ENCODE assay signal across 8 cellular contexts in genomic region chr22:41621911-41622179, GRCh38. TPM values are rescaled to one million over a fixed set of nuclear protein-coding genes. Genes with fewer than 3 reads are reported as not detected.
DNase-seq lines count a peak whose midpoint lies in the region; ATAC-seq, FAIRE-seq and TF ChIP-seq lines count a peak whose summit lies in the region.

No MANE protein-coding gene starts in this region.

- CTCF ChIA-PET in HEK293T (lab: Yijun Ruan, JAX) = no interaction called here

- H3K27me3 ChIP-seq in DOHH2 (ENCODE audit: control insufficient read depth, low read length) (no peaks in the 10 kb centered on the region), RWPE2 (ENCODE audit: insufficient read depth, poor library complexity, severe bottlenecking) (no peaks in the 10 kb centered on the region), esophagus muscularis mucosa (no peaks in the 10 kb centered on the region), parathyroid adenoma (ENCODE audit: control insufficient read depth, insufficient read depth, low read length) (no peaks in the 10 kb centered on the region)

- no peaks in the 10 kb centered on the region; the same call in 1 of the 2 replicates for H3F3A ChIP-seq in DOHH2 (ENCODE audit: control insufficient read depth, insufficient read depth)

- H3K4me2 ChIP-seq in DOHH2 (ENCODE audit: low read length) (peak overlapping the region; percentile 90), parathyroid adenoma (ENCODE audit: low read length) (peak overlapping the region; percentile 93)

- H3K4me1 ChIP-seq in DOHH2 (ENCODE audit: control insufficient read depth, low read length) = peaks cover 34% of the 10 kb centered on the region
- peaks cover 13% of the 10 kb centered on the region for H3K4me1 ChIP-seq in RWPE2 (ENCODE audit: insufficient read depth, poor library complexity, severe bottlenecking)
- H3K4me1 ChIP-seq in esophagus muscularis mucosa = peaks cover 25 to 71% (median 48%) of the 10 kb centered on the region in 4 donors
- peaks cover 10% of the 10 kb centered on the region for H3K4me1 ChIP-seq in parathyroid adenoma

- H3K79me2 ChIP-seq in DOHH2 (ENCODE audit: control insufficient read depth, low read length) = peaks cover 94% of the 10 kb centered on the region
- peaks cover 30% of the 10 kb centered on the region for H3K79me2 ChIP-seq in parathyroid adenoma

- peaks cover 7% of the 10 kb centered on the region; the same call in 1 of the 2 replicates for H4K20me1 ChIP-seq in DOHH2 (ENCODE audit: control insufficient read depth, insufficient read depth, low read depth, low read length)

- H3K9me3 ChIP-seq in DOHH2 (ENCODE audit: control insufficient read depth, insufficient read depth, low read length) = no peaks in the 10 kb centered on the region
- H3K9me3 ChIP-seq in RWPE2 (ENCODE audit: severe bottlenecking) = no peaks in the 10 kb centered on the region
- no peaks in the 10 kb centered on the region for H3K9me3 ChIP-seq in esophagus muscularis mucosa
- H3K9me3 ChIP-seq in parathyroid adenoma (ENCODE audit: control insufficient read depth, low read length) = no peaks in the 10 kb centered on the region

- peak overlapping the region; percentile 95 for H2AFZ ChIP-seq in parathyroid adenoma

- intact Hi-C loops in esophagus muscularis mucosa (cut with DNase I) = loop anchor here (2.0 kb wide), 1 partner anchor 77 kb away; the partner anchor contains the start of gene POLR3H

- 5% methylated on average over 8 of the region's 8 CpGs for WGBS in esophagus muscularis mucosa

- TF ChIP-seq CTCF in DOHH2 (IDR thresholded peaks at IDR 0.05; ENCODE audit: low read depth, low read length, poor library complexity, severe bottlenecking) = no peak
- no peak for TF ChIP-seq CTCF in RWPE2 (IDR thresholded peaks at IDR 0.05; ENCODE audit: poor library complexity, severe bottlenecking)
- no peak for TF ChIP-seq CTCF in esophagus muscularis mucosa (IDR thresholded peaks at IDR 0.05)
- no peak for TF ChIP-seq CTCF in parathyroid adenoma (IDR thresholded peaks at IDR 0.05)

- peak overlapping the region; percentile 80 for H3K9ac ChIP-seq in parathyroid adenoma

- H3K36me3 ChIP-seq in DOHH2 (ENCODE audit: control insufficient read depth, low read length) (peaks cover 75% of the 10 kb centered on the region), RWPE2 (ENCODE audit: low read depth) (peaks cover 49% of the 10 kb centered on the region), esophagus muscularis mucosa (peaks cover 35 to 50% (median 43%) of the 10 kb centered on the region in 4 donors), parathyroid adenoma (ENCODE audit: control insufficient read depth, insufficient read depth, low read length) (no peaks in the 10 kb centered on the region)

- FAIRE-seq in urothelium cell line (lab: Jason Lieb, UNC) = no peak

- no peak for TF ChIP-seq EP300 in esophagus muscularis mucosa (IDR thresholded peaks at IDR 0.05)

- no peak for TF ChIP-seq POLR2A in esophagus muscularis mucosa (IDR thresholded peaks at IDR 0.05; ENCODE audit: low read depth)

- no peaks in the 10 kb centered on the region for H3K9me2 ChIP-seq in DOHH2 (replicated peaks; ENCODE audit: control insufficient read depth, low read length)

- H3K27ac ChIP-seq in DOHH2 (ENCODE audit: low read depth, low read length) (peak overlapping the region; percentile 84), RWPE2 (ENCODE audit: poor library complexity, severe bottlenecking) (peak overlapping the region; percentile 80), esophagus muscularis mucosa (replicated peaks in 1 of 4) (peak overlapping the region; percentile 95 to 99 (median 98)), parathyroid adenoma (peak overlapping the region; percentile 99)

- POLR2A ChIA-PET in HEK293T (lab: Yijun Ruan, JAX) = interaction anchor here (0.7 to 3.1 kb wide), 31 partner anchors 10 to 226 kb away, joined by 3 to 26 read pairs (median 6); partner anchors contain the start of genes CSDC2, PMM1 and POLR3H

- no peak for ATAC-seq in RWPE2 (ENCODE audit: low read depth)
- no peak for ATAC-seq in GM21381 (IDR thresholded peaks at IDR 0.05; ENCODE audit: unreplicated experiment)

- peak overlapping the region; percentile 99 for H3K4me3 ChIP-seq in DOHH2 (ENCODE audit: low read length)
- peak overlapping the region; percentile 59 for H3K4me3 ChIP-seq in RWPE2 (ENCODE audit: severe bottlenecking)
- H3K4me3 ChIP-seq in esophagus muscularis mucosa = peak overlapping the region; percentile 73 to 98 (median 94)
- H3K4me3 ChIP-seq in parathyroid adenoma (ENCODE audit: low read depth, low read length) = peak overlapping the region; percentile 100

- DNase-seq in RWPE2 (ENCODE audit: low spot score) (no peak), esophagus muscularis mucosa (ENCODE audit: extremely low spot score) (no peak), MV-4-11 (lab: John Stamatoyannopoulos, UW) (no peak), urothelium cell line (ENCODE audit: low spot score) (no peak), HEK293T (ENCODE audit: extremely low spot score) (no peak)

TF ChIP-seq in HEK293T, 16 proteins besides CTCF, POLR2A, EP300 and RAD21:
- no peak for TF ChIP-seq HDGF (IDR thresholded peaks at IDR 0.05; ENCODE audit: borderline replicate concordance)
- TF ChIP-seq PKNOX1 (IDR thresholded peaks at IDR 0.05) = no peak
- no peak for TF ChIP-seq BHLHE40 (IDR thresholded peaks at IDR 0.05; ENCODE audit: borderline replicate concordance)
- no peak for TF ChIP-seq NFRKB (IDR thresholded peaks at IDR 0.05)
- no peak for TF ChIP-seq ELF4 (IDR thresholded peaks at IDR 0.05)
- TF ChIP-seq LEF1 (IDR thresholded peaks at IDR 0.05; ENCODE audit: borderline replicate concordance) = no peak
- TF ChIP-seq TARDBP (IDR thresholded peaks at IDR 0.05) = no peak
- TF ChIP-seq SP1 (IDR thresholded peaks at IDR 0.05) = no peak
- no peak for TF ChIP-seq ARNT (IDR thresholded peaks at IDR 0.05)
- no peak for TF ChIP-seq FOXM1 (IDR thresholded peaks at IDR 0.05; ENCODE audit: borderline replicate concordance)
- TF ChIP-seq FOXA1 (IDR thresholded peaks at IDR 0.05) = no peak
- no peak for TF ChIP-seq CTBP1 (IDR thresholded peaks at IDR 0.05; ENCODE audit: borderline replicate concordance)
- no peak for TF ChIP-seq ZNF384 (IDR thresholded peaks at IDR 0.05)
- TF ChIP-seq FOXK2 (IDR thresholded peaks at IDR 0.05) = no peak
- no peak for TF ChIP-seq L3MBTL2 (conservative IDR thresholded peaks at IDR 0.05)
- no peak for TF ChIP-seq SUZ12 (IDR thresholded peaks at IDR 0.05)

RNA-seq across cellular contexts. Expression of gene XRCC6, which starts 0.8 kb away (rescaled TPM):
- 100 to 1,000 TPM; 181 to 255 (median 233) TPM for total RNA-seq in esophagus muscularis mucosa

RNA-seq across cellular contexts. Expression of gene DESI1, which starts 1.0 kb away (rescaled TPM):
- total RNA-seq in esophagus muscularis mucosa = 10 to 100 TPM; 18.6 to 76.5 (median 33.7) TPM

RNA-seq across cellular contexts. Expression of gene PMM1, which starts 32.2 kb away (rescaled TPM):
- total RNA-seq in esophagus muscularis mucosa = 10 to 100 TPM; 37.4 to 54.2 (median 39.3) TPM
